In genomic region chr13:33115274-33115673, GRCh38 we compare ENCODE assay signal across 12 cellular contexts.
A peak's percentile ranks its signal among the peaks of the same experiment; 100 is the strongest.
DNase-seq lines count a peak whose midpoint lies in the region; ATAC-seq and TF ChIP-seq lines count a peak whose summit lies in the region.
"Had no signal": no experiment of that assay in that cellular context is flagged by ENCODE, and none has a peak within 500 bp of the region (broad histone marks: within the 10 kb centered on the region; RNA-seq: fewer than 3 reads in every experiment).

No MANE protein-coding gene starts in this region.

- H3K9ac ChIP-seq in H9 (ENCODE audit: extremely low read depth, insufficient read length, low read length) = no peak overlapping the region
- no peak overlapping the region for H3K9ac ChIP-seq in muscle layer of colon (ENCODE audit: low read length)

- H2AK5ac ChIP-seq in H9 (ENCODE audit: insufficient read length, low read length) = no peak overlapping the region

- H3K36me3 Mint-ChIP-seq in H9 (ENCODE audit: insufficient read depth in 1 of 3, low read depth in 3 of 3) = no peaks in the 10 kb centered on the region
- no peaks in the 10 kb centered on the region for H3K36me3 Mint-ChIP-seq in naive thymus-derived CD8-positive, alpha-beta T cell
- H3K36me3 Mint-ChIP-seq: CD8-positive, alpha-beta memory T cell had no signal

- H3K18ac ChIP-seq in H9 (ENCODE audit: insufficient read length, low read depth, low read length) = peak overlapping the region; percentile 38

- H3K4me1 ChIP-seq in H9 (ENCODE audit: insufficient read depth, low read length) = peaks cover 2% of the 10 kb centered on the region; the same call in 1 of the 2 replicates
- peaks cover 5 to 67% (median 38%) of the 10 kb centered on the region in 3 donors for H3K4me1 ChIP-seq in gastroesophageal sphincter
- H3K4me1 ChIP-seq in muscle layer of colon (ENCODE audit: insufficient read depth, low read length) = peaks cover 69% of the 10 kb centered on the region
- H3K4me1 ChIP-seq in stomach = peaks cover 63 to 99% (median 82%) of the 10 kb centered on the region in 4 donors

- peaks cover 0 to 3% of the 10 kb centered on the region in 2 experiments; a peak in 1 of 4 replicates for H3K4me1 Mint-ChIP-seq in H9
- peaks cover 0 to 14% (median under 1%) of the 10 kb centered on the region in 4 donors for H3K4me1 Mint-ChIP-seq in naive thymus-derived CD8-positive, alpha-beta T cell
- H3K4me1 Mint-ChIP-seq: CD8-positive, alpha-beta memory T cell had no signal

- no peak overlapping the region for H2BK12ac ChIP-seq in H9 (ENCODE audit: insufficient read length, low read depth, low read length)

- H3K9me3 ChIP-seq in H9 (ENCODE audit: control insufficient read depth, low read depth, low read length) (no peaks in the 10 kb centered on the region), gastroesophageal sphincter (no peaks in the 10 kb centered on the region), muscle layer of colon (ENCODE audit: low read length) (no peaks in the 10 kb centered on the region), stomach (no peaks in the 10 kb centered on the region)
- H3K9me3 ChIP-seq: HAP-1 had no signal

- H3K36me3 ChIP-seq in gastroesophageal sphincter = peaks cover 0 to 72% of the 10 kb centered on the region in 2 donors
- peaks cover 68% of the 10 kb centered on the region for H3K36me3 ChIP-seq in muscle layer of colon (ENCODE audit: insufficient read depth, low read length)
- peaks cover 0 to 75% (median 48%) of the 10 kb centered on the region in 4 donors for H3K36me3 ChIP-seq in stomach
- H3K36me3 ChIP-seq: HAP-1 had no signal

- no peaks in the 10 kb centered on the region for H4K20me1 ChIP-seq in H9 (ENCODE audit: control insufficient read depth, insufficient read depth, insufficient read length)

- H3K27me3 ChIP-seq in H9 (ENCODE audit: insufficient read depth, low read length) = 0 out of 2 replicates have a peak, but pooled peaks cover 2% of the 10 kb centered on the region
- no peaks in the 10 kb centered on the region for H3K27me3 ChIP-seq in gastroesophageal sphincter
- no peaks in the 10 kb centered on the region for H3K27me3 ChIP-seq in muscle layer of colon (ENCODE audit: control insufficient read depth in 1 of 2, insufficient read depth in 2 of 2, low read length in 2 of 2)
- no peaks in the 10 kb centered on the region for H3K27me3 ChIP-seq in stomach

- H2BK20ac ChIP-seq in H9 (ENCODE audit: low read depth, low read length, poor library complexity, severe bottlenecking) = no peak overlapping the region

- no peak overlapping the region for H2AFZ ChIP-seq in H9 (ENCODE audit: low read length)

- no peaks in the 10 kb centered on the region for H3K9me3 Mint-ChIP-seq in H9
- peaks cover 0 to 2% (median 0%) of the 10 kb centered on the region in 9 donors for H3K9me3 Mint-ChIP-seq in naive thymus-derived CD8-positive, alpha-beta T cell
- H3K9me3 Mint-ChIP-seq: CD8-positive, alpha-beta memory T cell had no signal

- peak overlapping the region; percentile 61; the same call in 1 of the 2 replicates for H3K14ac ChIP-seq in H9 (ENCODE audit: insufficient read depth, low read length)

- TF ChIP-seq EP300 in gastroesophageal sphincter (IDR thresholded peaks at IDR 0.05) = no peak
- TF ChIP-seq EP300 in stomach (IDR thresholded peaks at IDR 0.05) = no peak

- H3K4me2 ChIP-seq in H9 (ENCODE audit: insufficient read depth, insufficient read length, low read length) = no peak overlapping the region

- no peak overlapping the region for H2BK5ac ChIP-seq in H9 (ENCODE audit: insufficient read length, low read length)

- H4K5ac ChIP-seq in H9 (ENCODE audit: insufficient read length, low read depth, low read length) = no peak overlapping the region

- WGBS in H9 (ENCODE audit: extremely low coverage, insufficient read length, low lambda C conversion rate) = no CpG with 5 or more reads among the region's 2 CpGs
- WGBS in gastroesophageal sphincter (ENCODE audit: low coverage in 1 of 2), 2 donors = 86 to 88% methylated on average over 2 of the region's 2 CpGs
- 75 to 96% (median 83%) methylated on average over 2 of the region's 2 CpGs for WGBS in stomach, 5 donors

- H3K4ac ChIP-seq in H9 (ENCODE audit: low read depth, low read length) = no peak overlapping the region

- no peak overlapping the region for H3K27ac ChIP-seq in H9 (ENCODE audit: insufficient read length, low read depth, low read length)
- peak overlapping the region in 3 of 4 donors; percentile 57 to 81 (median 79) for H3K27ac ChIP-seq in gastroesophageal sphincter
- H3K27ac ChIP-seq in muscle layer of colon (ENCODE audit: low read depth, low read length) = peak overlapping the region; percentile 89
- H3K27ac ChIP-seq in stomach = peak overlapping the region in 3 of 5 donors; percentile 16 to 75 (median 60)

- H2BK15ac ChIP-seq in H9 (ENCODE audit: low read depth, low read length) = no peak overlapping the region

- no peak overlapping the region for H3K56ac ChIP-seq in H9 (ENCODE audit: insufficient read length, low read depth, low read length)

- no peak overlapping the region for H4K8ac ChIP-seq in H9 (replicated peaks; ENCODE audit: insufficient read length, low read depth, low read length)

- H3K23ac ChIP-seq in H9 (ENCODE audit: insufficient read length, low read depth, low read length) = no peak overlapping the region

- ATAC-seq in gastroesophageal sphincter (no peak), GM21515 (IDR thresholded peaks at IDR 0.05; ENCODE audit: unreplicated experiment) (no peak)
- no peak for ATAC-seq in naive thymus-derived CD8-positive, alpha-beta T cell

- TF ChIP-seq CTCF in H9 (conservative IDR thresholded peaks at IDR 0.05) (no peak), gastroesophageal sphincter (IDR thresholded peaks at IDR 0.05) (no peak), stomach (IDR thresholded peaks at IDR 0.05) (no peak)

- H2BK120ac ChIP-seq in H9 (ENCODE audit: low read depth, low read length, poor library complexity, severe bottlenecking) = no peak overlapping the region

- H3K23me2 ChIP-seq in H9 (ENCODE audit: insufficient read length, low read depth, low read length, poor library complexity, severe bottlenecking) = no peaks in the 10 kb centered on the region

- H3T11ph ChIP-seq in H9 (ENCODE audit: low read length) = no peak overlapping the region

- DNase-seq in H9 (no peak), stomach (no peak), SK-N-DZ (ENCODE audit: low spot score) (no peak)
- DNase-seq in naive thymus-derived CD8-positive, alpha-beta T cell = no peak
- DNase-seq: CD8-positive, alpha-beta memory T cell; DMS79 treated with DMSO at 0.1 percent for 48 hours; EL; GOT3 had no signal

- TF ChIP-seq POLR2A in gastroesophageal sphincter (IDR thresholded peaks at IDR 0.05) = no peak
- no peak for TF ChIP-seq POLR2A in stomach (IDR thresholded peaks at IDR 0.05)

- no peaks in the 10 kb centered on the region for H3K79me2 ChIP-seq in H9 (ENCODE audit: insufficient read depth, low read length)

- intact Hi-C loops in stomach (cut with DNase I; ENCODE audit: low total_unique reads) = no loop called here

- no peak overlapping the region for H3K27ac Mint-ChIP-seq in H9
- H3K27ac Mint-ChIP-seq in naive thymus-derived CD8-positive, alpha-beta T cell = no peak overlapping the region

- POLR2A ChIA-PET in naive thymus-derived CD8-positive, alpha-beta T cell (lab: Charles Lee) = no interaction called here

- no peaks in the 10 kb centered on the region for H3K27me3 Mint-ChIP-seq in H9 (ENCODE audit: low read depth)
- peaks cover 0 to 12% (median 6%) of the 10 kb centered on the region in 5 donors for H3K27me3 Mint-ChIP-seq in naive thymus-derived CD8-positive, alpha-beta T cell

- no peak overlapping the region for H4K91ac ChIP-seq in H9 (ENCODE audit: insufficient read length, low read depth, low read length)

- no peak overlapping the region for H3K4me3 Mint-ChIP-seq in H9
- no peak overlapping the region for H3K4me3 Mint-ChIP-seq in naive thymus-derived CD8-positive, alpha-beta T cell
- H3K4me3 Mint-ChIP-seq: CD8-positive, alpha-beta memory T cell had no signal

- H3K79me1 ChIP-seq in H9 (ENCODE audit: insufficient read depth, low read depth, low read length, poor library complexity, severe bottlenecking) = no peaks in the 10 kb centered on the region

- H3K4me3 ChIP-seq in gastroesophageal sphincter (no peak overlapping the region), muscle layer of colon (ENCODE audit: low read depth in 1 of 2, low read length in 2 of 2) (no peak overlapping the region), stomach (no peak overlapping the region)
- H3K4me3 ChIP-seq: HAP-1 had no signal
